ENCODE assay signal across 8 cellular contexts in the genomic region with DNA sequence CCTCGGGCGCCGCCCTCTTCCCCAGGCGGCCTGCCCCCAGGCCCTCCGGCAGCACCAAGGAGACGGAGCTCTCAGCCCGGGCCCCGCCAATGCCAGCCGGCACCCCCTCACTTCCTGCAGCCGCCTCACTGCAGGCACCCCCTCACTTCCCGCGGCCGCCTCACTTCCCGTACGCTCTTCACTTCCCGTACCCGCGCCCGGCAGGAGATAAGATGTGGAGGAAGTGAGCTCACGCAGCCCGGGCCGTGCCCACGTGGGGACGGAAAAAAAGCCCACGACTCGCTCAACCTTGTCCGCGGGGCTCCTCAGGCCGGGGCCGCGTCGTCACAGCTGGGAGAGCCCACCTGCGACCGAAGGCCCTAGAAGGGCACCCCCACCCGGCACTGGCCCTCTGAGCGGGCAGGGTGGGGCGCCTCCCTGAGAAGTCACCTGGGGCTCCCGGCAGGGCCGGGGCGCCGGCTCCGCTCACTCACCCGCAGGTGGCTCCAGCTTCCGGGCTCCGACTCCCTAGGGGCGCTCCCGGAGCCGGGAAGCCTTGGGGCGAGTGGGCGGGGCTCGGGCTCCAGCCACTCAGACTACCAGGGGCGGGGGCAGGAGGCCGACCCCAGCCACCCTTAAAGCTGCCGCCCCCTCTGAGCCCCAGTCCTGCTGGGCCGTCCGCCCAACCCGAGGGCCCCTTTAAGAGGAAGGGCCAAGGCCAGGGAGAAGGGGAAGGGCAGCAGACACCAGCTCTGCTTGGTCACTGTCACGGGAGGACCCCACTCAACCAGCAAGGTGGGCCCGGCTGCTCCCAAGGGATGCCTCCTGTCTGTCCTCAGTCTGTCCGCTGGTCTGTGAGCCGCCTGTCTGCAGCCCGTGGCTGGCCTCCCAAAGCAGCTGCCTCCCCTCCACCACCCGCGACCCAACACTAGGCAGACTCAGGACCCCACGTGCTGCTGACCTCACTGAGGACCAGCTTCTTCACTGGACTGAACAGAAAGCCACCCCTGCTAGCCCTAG. TPM values are rescaled to one million over a fixed set of nuclear protein-coding genes. Genes with fewer than 3 reads are reported as not detected.
DNase-seq lines count a peak whose midpoint lies in the region; ATAC-seq and TF ChIP-seq lines count a peak whose summit lies in the region.

No MANE protein-coding gene starts in this region.

- H3K27me3 ChIP-seq in suprapubic skin, result no peaks in the 10 kb centered on the region

- ATAC-seq in GM19455 (IDR thresholded peaks at IDR 0.05; ENCODE audit: unreplicated experiment), result peak; percentile 44

- in situ Hi-C loops in SK-MEL-5 (cut with HindIII; ENCODE audit: low pct_unique_long_range_greater_than_20kb, low sequenced_read_pairs), result no loop called here

- no peaks in the 10 kb centered on the region for H3K9me3 ChIP-seq in suprapubic skin

- H3K9me3 Mint-ChIP-seq in activated naive CD4-positive, alpha-beta T cell treated with anti-CD3 and anti-CD28 coated beads for 36 hours, result no peaks in the 10 kb centered on the region

- no peaks in the 10 kb centered on the region for H3K27me3 Mint-ChIP-seq in activated naive CD4-positive, alpha-beta T cell treated with anti-CD3 and anti-CD28 coated beads for 36 hours (ENCODE audit: low read depth)

- H3K36me3 ChIP-seq in suprapubic skin, result peaks cover 3% of the 10 kb centered on the region

- DNase-seq in CD1c-positive myeloid dendritic cell (ENCODE audit: extremely low spot score) (peak; percentile 95), SK-MEL-5 (ENCODE audit: low read depth, low spot score) (peak; percentile 86), germinal center (ENCODE audit: low spot score) (peak; percentile 97), occipital lobe (lab: John Stamatoyannopoulos, UW) (peak; percentile 64), suprapubic skin (ENCODE audit: low spot score in 2 of 2) (peak; percentile 87 to 93)
- DNase-seq in Jurkat, Clone E6-1 (ENCODE audit: low read depth, low spot score), result peak; percentile 77
- DNase-seq in activated naive CD4-positive, alpha-beta T cell treated with anti-CD3 and anti-CD28 coated beads for 36 hours, result peak; percentile 91

- H3K4me3 ChIP-seq in Jurkat, Clone E6-1 (ENCODE audit: low read length), result peak overlapping the region; percentile 84
- H3K4me3 ChIP-seq in suprapubic skin, result peak overlapping the region; percentile 66

- H3K4me1 ChIP-seq in suprapubic skin, result peaks cover 57% of the 10 kb centered on the region

- H3K27ac Mint-ChIP-seq in activated naive CD4-positive, alpha-beta T cell treated with anti-CD3 and anti-CD28 coated beads for 36 hours, result peak overlapping the region; percentile 94

- peaks cover 4% of the 10 kb centered on the region for H3K36me3 Mint-ChIP-seq in activated naive CD4-positive, alpha-beta T cell treated with anti-CD3 and anti-CD28 coated beads for 36 hours (ENCODE audit: low read depth)

- TF ChIP-seq EP300 in suprapubic skin (IDR thresholded peaks at IDR 0.05), result no peak

- H3K4me1 Mint-ChIP-seq in activated naive CD4-positive, alpha-beta T cell treated with anti-CD3 and anti-CD28 coated beads for 36 hours (ENCODE audit: low read depth), result peaks cover 56% of the 10 kb centered on the region

- H3K4me3 Mint-ChIP-seq in activated naive CD4-positive, alpha-beta T cell treated with anti-CD3 and anti-CD28 coated beads for 36 hours, result peak overlapping the region; percentile 84

- intact Hi-C loops in activated naive CD4-positive, alpha-beta T cell treated with anti-CD3 and anti-CD28 coated beads for 36 hours (cut with micrococcal nuclease), result loop anchor here (1.0 to 5.0 kb wide), 11 partner anchors 16 to 548 kb away; a partner anchor contains a TSS

- CTCF ChIA-PET in activated naive CD4-positive, alpha-beta T cell treated with anti-CD3 and anti-CD28 coated beads for 36 hours (lab: Charles Lee), result interaction anchor here (0.6 to 1.9 kb wide), 12 partner anchors 13 to 423 kb away, joined by 3 to 6 read pairs (median 3); a partner anchor contains a TSS

- peak overlapping the region; percentile 87 for H3K27ac ChIP-seq in suprapubic skin

- TF ChIP-seq CTCF in suprapubic skin (IDR thresholded peaks at IDR 0.05), result no peak

- 0% methylated on average over 1 of the region's 65 CpGs for WGBS in suprapubic skin

- peak in 1 of 2 donors; percentile 2 for TF ChIP-seq POLR2A in suprapubic skin (IDR thresholded peaks at IDR 0.05)

RNA-seq across cellular contexts. Expression of a gene that starts 31.4 kb away (rescaled TPM):
- polyA plus RNA-seq in Jurkat, Clone E6-1 (2012; ENCODE audit: insufficient read depth, insufficient read length), result 32.9 TPM
- total RNA-seq in SK-MEL-5 (2014; rRNA removed; shearing (Covaris generic)), result 26.8 TPM in 2 replicates
- 42.1 and 50.5 TPM in 2 replicates for polyA plus RNA-seq in SK-MEL-5 (2015; cell fraction: cytosol; rRNA removed)
- polyA plus RNA-seq in SK-MEL-5 (2015; cell fraction: nucleus; rRNA removed), result 104 and 118 TPM in 2 replicates
- total RNA-seq in activated naive CD4-positive, alpha-beta T cell treated with anti-CD3 and anti-CD28 coated beads for 36 hours, result 10 to 100 TPM; 45.6 to 45.7 TPM
- 37.4 TPM for total RNA-seq in occipital lobe
- total RNA-seq in suprapubic skin, result 10 to 100 TPM; 42.5 to 91.7 (median 57.9) TPM

Comparison
In these comparisons a context has a peak if more than half of its experiments do, and no peak if none do; other contexts are left out.
1. Peak in every context shown above with its lines: DNase-seq, ATAC-seq, H3K4me3 ChIP-seq and H3K27ac ChIP-seq.